14 cellular contexts compared by ENCODE assay signal in genomic region chr22:47195156-47195675, GRCh38.
"Had no signal": no experiment of that assay in that cellular context is flagged by ENCODE, and none has a peak within 500 bp of the region (broad histone marks: within the 10 kb centered on the region; RNA-seq: fewer than 3 reads in every experiment).

No MANE protein-coding gene starts in this region.

- H3K36me3 ChIP-seq: cardiac muscle cell, gastrocnemius medialis, heart right ventricle, prostate gland, right lobe of liver, SJSA1, upper lobe of left lung had no signal

- H3K27ac ChIP-seq: cardiac muscle cell, gastrocnemius medialis, heart right ventricle, prostate gland, right lobe of liver, SJSA1, upper lobe of left lung, VCaP had no signal

- ATAC-seq: activated CD4-positive, alpha-beta T cell treated with anti-CD3 and anti-CD28 coated beads for 36 hours; gastrocnemius medialis; heart right ventricle; right lobe of liver had no signal

- H3K4me1 Mint-ChIP-seq: activated CD4-positive, alpha-beta T cell treated with anti-CD3 and anti-CD28 coated beads for 36 hours had no signal

- H3K27me3 Mint-ChIP-seq: activated CD4-positive, alpha-beta T cell treated with anti-CD3 and anti-CD28 coated beads for 36 hours had no signal

- DNase-seq: activated CD4-positive, alpha-beta T cell treated with anti-CD3 and anti-CD28 coated beads for 36 hours; activated naive CD4-positive, alpha-beta T cell treated with Interleukin-2 at 50 U/mL for 16 hours; effector CD4-positive, alpha-beta T cell; gastrocnemius medialis; heart right ventricle; midbrain; stimulated activated naive CD4-positive, alpha-beta T cell; T1000 had no signal

- H3K9me3 ChIP-seq: gastrocnemius medialis, heart right ventricle, prostate gland, right lobe of liver, SJSA1, upper lobe of left lung had no signal

- H3K27ac Mint-ChIP-seq: activated CD4-positive, alpha-beta T cell treated with anti-CD3 and anti-CD28 coated beads for 36 hours had no signal

- H3K4me3 ChIP-seq: cardiac muscle cell, gastrocnemius medialis, heart right ventricle, prostate gland, right lobe of liver, SJSA1, upper lobe of left lung had no signal

- H3K4me3 Mint-ChIP-seq: activated CD4-positive, alpha-beta T cell treated with anti-CD3 and anti-CD28 coated beads for 36 hours had no signal

- H3K27me3 ChIP-seq: cardiac muscle cell, right lobe of liver, SJSA1, upper lobe of left lung had no signal

- H3K4me1 ChIP-seq: gastrocnemius medialis, prostate gland, SJSA1, upper lobe of left lung had no signal
